In the genomic region with DNA sequence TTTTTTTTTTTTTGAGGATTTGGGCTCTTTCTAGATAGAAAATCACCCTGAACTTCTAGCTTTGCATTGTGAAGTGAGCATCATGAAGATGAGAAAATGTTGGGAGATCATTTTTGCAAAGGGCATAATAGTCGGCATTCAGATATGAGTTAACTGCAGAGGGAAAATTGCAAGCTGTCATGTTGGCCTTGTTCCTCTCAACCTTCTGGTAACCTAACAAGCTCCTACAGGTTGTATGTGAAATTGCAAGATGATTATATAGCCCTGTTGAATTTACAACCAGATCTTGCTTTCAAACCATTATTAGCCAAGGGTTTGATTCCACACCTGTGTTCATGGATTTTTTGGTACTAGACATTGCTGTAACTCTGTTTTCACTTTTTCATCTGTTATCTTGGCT, we compare ENCODE assay signal across 8 cellular contexts. TPM values are rescaled to one million over a fixed set of nuclear protein-coding genes. Genes with fewer than 3 reads are reported as not detected.
DNase-seq lines count a peak whose midpoint lies in the region; ATAC-seq and TF ChIP-seq lines count a peak whose summit lies in the region.

No MANE protein-coding gene starts in this region.

- H3K9me3 Mint-ChIP-seq in activated T-cell treated with anti-CD3 and anti-CD28 coated beads, Interleukin-2, amount 50 U/mL, for 4 hours: no peaks in the 10 kb centered on the region
- H3K9me3 Mint-ChIP-seq in memory B cell: no peaks in the 10 kb centered on the region

- H3K27me3 ChIP-seq in adrenal gland: no peaks in the 10 kb centered on the region

- peaks cover 11 to 32% of the 10 kb centered on the region in 2 donors for H3K4me1 ChIP-seq in adrenal gland (replicated peaks in 1 of 2)

- peaks cover 21% of the 10 kb centered on the region for H3K36me3 Mint-ChIP-seq in activated T-cell treated with anti-CD3 and anti-CD28 coated beads, Interleukin-2, amount 50 U/mL, for 4 hours (ENCODE audit: insufficient read depth)
- H3K36me3 Mint-ChIP-seq in memory B cell: peaks cover 10% of the 10 kb centered on the region

- no peak for DNase-seq in activated T-cell treated with anti-CD3 and anti-CD28 coated beads, Interleukin-2, amount 50 U/mL, for 4 hours
- DNase-seq in activated T-cell treated with anti-CD3 and anti-CD28 coated beads, Interleukin-2, amount 50 U/mL, for 1 hour: no peak
- DNase-seq in MV-4-11 (lab: John Stamatoyannopoulos, UW) (peak; percentile 52), adrenal gland (no peak), memory B cell (ENCODE audit: low spot score in 2 of 2) (no peak)
- DNase-seq in activated CD4-positive, alpha-beta T cell treated with anti-CD3 and anti-CD28 coated beads for 48 hours: no peak

- no peak overlapping the region for H3K27ac ChIP-seq in adrenal gland

- H3K9me3 ChIP-seq in adrenal gland (replicated peaks in 1 of 3): no peaks in the 10 kb centered on the region

- H3K27me3 Mint-ChIP-seq in activated T-cell treated with anti-CD3 and anti-CD28 coated beads, Interleukin-2, amount 50 U/mL, for 4 hours (ENCODE audit: low read depth): no peaks in the 10 kb centered on the region
- H3K27me3 Mint-ChIP-seq in memory B cell: no peaks in the 10 kb centered on the region

- TF ChIP-seq POLR2A in adrenal gland (IDR thresholded peaks at IDR 0.05) (no peak), GM18505 (IDR thresholded peaks at IDR 0.05; ENCODE audit: borderline replicate concordance, extremely low read depth, insufficient read depth, insufficient read length) (no peak)

- H3K4me3 Mint-ChIP-seq in activated T-cell treated with anti-CD3 and anti-CD28 coated beads, Interleukin-2, amount 50 U/mL, for 4 hours: peak overlapping the region; percentile 94
- peak overlapping the region; percentile 62 for H3K4me3 Mint-ChIP-seq in memory B cell

- 22 to 42% (median 33%) methylated on average over 1 of the region's 1 CpG for WGBS in adrenal gland, 4 donors

- intact Hi-C loops in adrenal gland (cut with DNase I): no loop called here

- H3K27ac Mint-ChIP-seq in memory B cell: no peak overlapping the region

- H3K4me3 ChIP-seq in adrenal gland: no peak overlapping the region

- peak; percentile 6 to 33 (median 24) for TF ChIP-seq CTCF in adrenal gland (IDR thresholded peaks at IDR 0.05)

- H3K4me1 Mint-ChIP-seq in activated T-cell treated with anti-CD3 and anti-CD28 coated beads, Interleukin-2, amount 50 U/mL, for 4 hours (ENCODE audit: low read depth): peaks cover 56% of the 10 kb centered on the region
- H3K4me1 Mint-ChIP-seq in memory B cell: peaks cover 50% of the 10 kb centered on the region

- H3K36me3 ChIP-seq in adrenal gland (replicated peaks in 1 of 2): peaks cover 0 to 13% of the 10 kb centered on the region in 2 donors

- no peak for ATAC-seq in activated T-cell treated with anti-CD3 and anti-CD28 coated beads, Interleukin-2, amount 50 U/mL, for 4 hours
- ATAC-seq in memory B cell (ENCODE audit: low read depth) (peak; percentile 33), HG02852 (IDR thresholded peaks at IDR 0.05; ENCODE audit: unreplicated experiment) (no peak), GM18505 (IDR thresholded peaks at IDR 0.05; ENCODE audit: unreplicated experiment) (no peak)

RNA-seq across cellular contexts. Expression of a gene that starts 2.2 kb away (rescaled TPM):
- 10 to 100 TPM; 61.9 to 69.8 (median 67.1) TPM for total RNA-seq in activated T-cell treated with anti-CD3 and anti-CD28 coated beads, Interleukin-2, amount 50 U/mL, for 4 hours
- total RNA-seq in adrenal gland: 10 to 100 TPM; 28.0 to 44.7 (median 30.9) TPM
- 10 to 100 TPM; 11.5 to 37.8 (median 15.1) TPM for polyA plus RNA-seq in adrenal gland

RNA-seq across cellular contexts. Expression of a gene that starts 32.7 kb away (rescaled TPM):
- 100 to 1,000 TPM; 125 to 128 (median 126) TPM for total RNA-seq in activated T-cell treated with anti-CD3 and anti-CD28 coated beads, Interleukin-2, amount 50 U/mL, for 4 hours
- total RNA-seq in adrenal gland: 10 to 100 TPM; 54.9 to 98.0 (median 63.0) TPM
- 100 to 1,000 TPM in 1 of 3 donors, 10 to 100 TPM in 2; 41.9 to 104 (median 52.4) TPM for polyA plus RNA-seq in adrenal gland

RNA-seq across cellular contexts. Expression of a gene that starts 45.4 kb away (rescaled TPM):
- 100 to 1,000 TPM; 132 to 146 (median 134) TPM for total RNA-seq in activated T-cell treated with anti-CD3 and anti-CD28 coated beads, Interleukin-2, amount 50 U/mL, for 4 hours
- 10 to 100 TPM; 44.0 to 74.4 (median 51.6) TPM for total RNA-seq in adrenal gland
- 10 to 100 TPM; 26.0 to 55.1 (median 48.5) TPM for polyA plus RNA-seq in adrenal gland

RNA-seq across cellular contexts. Expression of a gene that starts 53.9 kb away (rescaled TPM):
- 1,000 to 10,000 TPM; 1,397 to 1,476 (median 1,425) TPM for total RNA-seq in activated T-cell treated with anti-CD3 and anti-CD28 coated beads, Interleukin-2, amount 50 U/mL, for 4 hours
- total RNA-seq in adrenal gland: 100 to 1,000 TPM; 685 to 982 (median 819) TPM
- polyA plus RNA-seq in adrenal gland: 1,000 to 10,000 TPM; 1,450 to 2,028 (median 1,673) TPM

RNA-seq across cellular contexts. Expression of a gene that starts 55.0 kb away (rescaled TPM):
- 10 to 100 TPM; 55.9 to 65.3 (median 62.4) TPM for total RNA-seq in activated T-cell treated with anti-CD3 and anti-CD28 coated beads, Interleukin-2, amount 50 U/mL, for 4 hours
- total RNA-seq in adrenal gland: 10 to 100 TPM; 17.8 to 46.0 (median 28.4) TPM
- 10 to 100 TPM; 12.0 to 80.8 (median 59.4) TPM for polyA plus RNA-seq in adrenal gland
